Comparison of ENCODE assay signal across 21 cellular contexts in genomic region chr7:120743128-120743527, GRCh38.
A peak's percentile ranks its signal among the peaks of the same experiment; 100 is the strongest.
DNase-seq lines count a peak whose midpoint lies in the region; ATAC-seq, FAIRE-seq and TF ChIP-seq lines count a peak whose summit lies in the region.
"Had no signal": no experiment of that assay in that cellular context is flagged by ENCODE, and none has a peak within 500 bp of the region (broad histone marks: within the 10 kb centered on the region; RNA-seq: fewer than 3 reads in every experiment).

No MANE protein-coding gene starts in this region.

- no peak overlapping the region for H2BK5ac ChIP-seq in H9 (ENCODE audit: insufficient read length, low read length)

- no peaks in the 10 kb centered on the region for H3K79me1 ChIP-seq in H9 (ENCODE audit: insufficient read depth, low read depth, low read length, poor library complexity, severe bottlenecking)

- CTCF ChIA-PET in A549 (lab: Yijun Ruan, JAX): no interaction called here

- no peak overlapping the region for H4K91ac ChIP-seq in H9 (ENCODE audit: insufficient read length, low read depth, low read length)

- WGBS in A549 (ENCODE audit: missing lambda C conversion rate): 4% methylated on average over 3 of the region's 3 CpGs
- no CpG with 5 or more reads among the region's 3 CpGs for WGBS in H9 (ENCODE audit: extremely low coverage, insufficient read length, low lambda C conversion rate)
- WGBS in body of pancreas, 2 donors: 58 to 66% methylated on average over 3 of the region's 3 CpGs

- H3K23ac ChIP-seq in H9 (ENCODE audit: insufficient read length, low read depth, low read length): no peak overlapping the region

- no peak overlapping the region for H2BK12ac ChIP-seq in H9 (ENCODE audit: insufficient read length, low read depth, low read length)

- TF ChIP-seq EP300 in A549 (IDR thresholded peaks at IDR 0.05): no peak

- H2BK120ac ChIP-seq in H9 (ENCODE audit: low read depth, low read length, poor library complexity, severe bottlenecking): no peak overlapping the region

- no peaks in the 10 kb centered on the region for H3K36me3 ChIP-seq in breast epithelium
- H3K36me3 ChIP-seq in kidney (ENCODE audit: control insufficient read depth in 1 of 2, insufficient read depth in 2 of 2, low read length in 2 of 2): no peaks in the 10 kb centered on the region
- H3K36me3 ChIP-seq in body of pancreas (replicated peaks in 1 of 2; ENCODE audit: insufficient read depth in 1 of 2, low read depth in 2 of 2): no peaks in the 10 kb centered on the region
- H3K36me3 ChIP-seq: left ventricle myocardium inferior, sigmoid colon had no signal

- H3K27me3 ChIP-seq in H9 (ENCODE audit: insufficient read depth, low read length): no peaks in the 10 kb centered on the region
- H3K27me3 ChIP-seq in breast epithelium: no peaks in the 10 kb centered on the region
- H3K27me3 ChIP-seq in body of pancreas: no peaks in the 10 kb centered on the region
- H3K27me3 ChIP-seq: sigmoid colon had no signal

- H3K79me2 ChIP-seq in H9 (ENCODE audit: insufficient read depth, low read length): no peaks in the 10 kb centered on the region

- no peak for TF ChIP-seq POLR2A in A549 (IDR thresholded peaks at IDR 0.05; ENCODE audit: low read length)
- no peak for TF ChIP-seq POLR2A in breast epithelium (IDR thresholded peaks at IDR 0.05)
- no peak for TF ChIP-seq POLR2A in body of pancreas (IDR thresholded peaks at IDR 0.05)

- no peak overlapping the region for H4K5ac ChIP-seq in H9 (ENCODE audit: insufficient read length, low read depth, low read length)

- H3K9me3 ChIP-seq in A549: no peaks in the 10 kb centered on the region
- H3K9me3 ChIP-seq in H9 (ENCODE audit: control insufficient read depth, low read depth, low read length): no peaks in the 10 kb centered on the region
- no peaks in the 10 kb centered on the region for H3K9me3 ChIP-seq in breast epithelium
- H3K9me3 ChIP-seq in kidney (ENCODE audit: control insufficient read depth in 1 of 2, low read length in 2 of 2): no peaks in the 10 kb centered on the region
- no peaks in the 10 kb centered on the region for H3K9me3 ChIP-seq in body of pancreas
- H3K9me3 ChIP-seq: left ventricle myocardium inferior, sigmoid colon had no signal

- intact Hi-C loops in breast epithelium (cut with DNase I; ENCODE audit: low total_unique reads): no loop called here
- intact Hi-C loops in kidney (cut with DNase I): no loop called here
- intact Hi-C loops in body of pancreas (cut with DNase I): no loop called here

- no peak overlapping the region for H3K18ac ChIP-seq in H9 (ENCODE audit: insufficient read length, low read depth, low read length)

- no peak overlapping the region for H3K14ac ChIP-seq in H9 (ENCODE audit: insufficient read depth, low read length)

- no peak for TF ChIP-seq RAD21 in A549 (conservative IDR thresholded peaks at IDR 0.05 in 1 of 2, IDR thresholded peaks at IDR 0.05 in 1 of 2)

- no peak overlapping the region for H2BK20ac ChIP-seq in H9 (ENCODE audit: low read depth, low read length, poor library complexity, severe bottlenecking)

- no peaks in the 10 kb centered on the region for H3K27me3 Mint-ChIP-seq in H9 (ENCODE audit: low read depth)
- no peaks in the 10 kb centered on the region; the same call in 1 of the 2 replicates for H3K27me3 Mint-ChIP-seq in HFFc6 (ENCODE audit: insufficient read depth)

- no peak overlapping the region for H2AK5ac ChIP-seq in H9 (ENCODE audit: insufficient read length, low read length)

- H3K4me2 ChIP-seq in A549 (peak overlapping the region; percentile 45), H9 (ENCODE audit: insufficient read depth, insufficient read length, low read length) (no peak overlapping the region)

- no peak overlapping the region for H4K8ac ChIP-seq in H9 (replicated peaks; ENCODE audit: insufficient read length, low read depth, low read length)

- TF ChIP-seq CTCF in A549 (IDR thresholded peaks at IDR 0.05) (no peak), H9 (conservative IDR thresholded peaks at IDR 0.05) (no peak), breast epithelium (IDR thresholded peaks at IDR 0.05) (no peak), kidney (IDR thresholded peaks at IDR 0.05; ENCODE audit: borderline replicate concordance, extremely low read depth, insufficient read depth) (no peak), HFFc6 (IDR thresholded peaks at IDR 0.05) (no peak), body of pancreas (IDR thresholded peaks at IDR 0.05) (no peak)

- H3K36me3 Mint-ChIP-seq in H9 (ENCODE audit: insufficient read depth in 1 of 3, low read depth in 3 of 3): peaks cover 0 to 4% (median 0%) of the 10 kb centered on the region in 3 experiments; a peak in 1 of 7 replicates
- no peaks in the 10 kb centered on the region for H3K36me3 Mint-ChIP-seq in HFFc6 (ENCODE audit: low read depth)
- H3K36me3 Mint-ChIP-seq: CD8-positive, alpha-beta memory T cell had no signal

- H2BK15ac ChIP-seq in H9 (ENCODE audit: low read depth, low read length): no peak overlapping the region

- no peak overlapping the region for H3K4me3 ChIP-seq in A549
- no peak overlapping the region for H3K4me3 ChIP-seq in breast epithelium
- H3K4me3 ChIP-seq in kidney (ENCODE audit: low read length in 2 of 2): no peak overlapping the region
- H3K4me3 ChIP-seq in body of pancreas: no peak overlapping the region
- H3K4me3 ChIP-seq: left ventricle myocardium inferior, sigmoid colon had no signal

- H3K9ac ChIP-seq in H9 (ENCODE audit: extremely low read depth, insufficient read length, low read length): no peak overlapping the region
- no peak overlapping the region for H3K9ac ChIP-seq in kidney (ENCODE audit: low read length in 2 of 2)

- no peak overlapping the region for H3K4ac ChIP-seq in H9 (ENCODE audit: low read depth, low read length)

- no peak overlapping the region for H3K4me3 Mint-ChIP-seq in H9
- no peak overlapping the region for H3K4me3 Mint-ChIP-seq in HFFc6
- H3K4me3 Mint-ChIP-seq: CD8-positive, alpha-beta memory T cell had no signal

- DNase-seq in A549 (ENCODE audit: low read depth in 1 of 2, low spot score in 1 of 2): peak in 1 of 2 experiments; percentile 45
- no peak for DNase-seq in H9
- peak; percentile 59 for DNase-seq in NCI-H748 (lab: John Stamatoyannopoulos, UW; ENCODE audit: unreplicated experiment)
- DNase-seq in epithelial cell of prostate (ENCODE audit: low read depth, low spot score): peak; percentile 65
- no peak for DNase-seq in breast epithelium (ENCODE audit: low spot score in 2 of 2)
- DNase-seq in kidney: no peak
- DNase-seq in HFFc6: no peak
- no peak for DNase-seq in body of pancreas
- DNase-seq: activated CD4-positive, alpha-beta T cell treated with anti-CD3 and anti-CD28 coated beads, Interleukin-2, amount 50 U/mL, for 1 hour; activated naive CD4-positive, alpha-beta T cell treated with Interleukin-2 at 50 U/mL for 16 hours; CD8-positive, alpha-beta memory T cell; foreskin fibroblast; left ventricle myocardium inferior; NCI-H1694 treated with DMSO at 0.1 percent for 48 hours; NCI-H526 treated with DMSO at 0.1 percent for 48 hours; RPMI8226; sigmoid colon; stimulated activated CD4-positive, alpha-beta T cell treated with anti-CD3 and anti-CD28 coated beads, Interleukin-2, amount 100 ng/mL, for 24 hours had no signal

- POLR2A ChIA-PET in A549 (lab: Yijun Ruan, JAX): no interaction called here

- H3K4me1 Mint-ChIP-seq in H9 (peaks cover 49 to 54% of the 10 kb centered on the region in 2 experiments), HFFc6 (ENCODE audit: low read depth) (no peaks in the 10 kb centered on the region)
- H3K4me1 Mint-ChIP-seq: CD8-positive, alpha-beta memory T cell had no signal

- H4K20me1 ChIP-seq in H9 (ENCODE audit: control insufficient read depth, insufficient read depth, insufficient read length): no peaks in the 10 kb centered on the region

- H3T11ph ChIP-seq in H9 (ENCODE audit: low read length): no peak overlapping the region

- no peaks in the 10 kb centered on the region for H3K23me2 ChIP-seq in H9 (ENCODE audit: insufficient read length, low read depth, low read length, poor library complexity, severe bottlenecking)

- H3K27ac ChIP-seq in A549 (no peak overlapping the region), H9 (ENCODE audit: insufficient read length, low read depth, low read length) (no peak overlapping the region), epithelial cell of prostate (peak overlapping the region; percentile 56), breast epithelium (no peak overlapping the region), kidney (ENCODE audit: low read depth in 2 of 2, low read length in 2 of 2) (no peak overlapping the region), body of pancreas (no peak overlapping the region)
- H3K27ac ChIP-seq: left ventricle myocardium inferior had no signal

- peak; percentile 34 to 84; a peak in 3 of 6 replicates for ATAC-seq in A549
- no peak for ATAC-seq in body of pancreas

- no peak overlapping the region for H3K56ac ChIP-seq in H9 (ENCODE audit: insufficient read length, low read depth, low read length)

- no peak for FAIRE-seq in A549 (lab: Jason Lieb, UNC)
- no peak for FAIRE-seq in kidney (lab: Jason Lieb, UNC)
- FAIRE-seq: endometrium, TTC549, urothelium cell line had no signal

- H3K4me1 ChIP-seq in A549 (no peaks in the 10 kb centered on the region), H9 (ENCODE audit: insufficient read depth, low read length) (peaks cover 9% of the 10 kb centered on the region), breast epithelium (no peaks in the 10 kb centered on the region), kidney (ENCODE audit: control insufficient read depth in 1 of 2, insufficient read depth in 1 of 2, low read depth in 1 of 2, low read length in 2 of 2) (no peaks in the 10 kb centered on the region), body of pancreas (peaks cover 6% of the 10 kb centered on the region)
- H3K4me1 ChIP-seq: left ventricle myocardium inferior had no signal

- peak overlapping the region in 2 of 3 experiments; percentile 28 to 67; a peak in 4 of 7 replicates for H3K27ac Mint-ChIP-seq in H9
- no peak overlapping the region for H3K27ac Mint-ChIP-seq in HFFc6
- H3K27ac Mint-ChIP-seq: CD8-positive, alpha-beta memory T cell had no signal

- H2AFZ ChIP-seq in H9 (ENCODE audit: low read length): no peak overlapping the region

- H3K9me3 Mint-ChIP-seq in H9 (no peaks in the 10 kb centered on the region; a peak in 1 of 5 replicates), HFFc6 (no peaks in the 10 kb centered on the region)
- H3K9me3 Mint-ChIP-seq: CD8-positive, alpha-beta memory T cell had no signal

TF ChIP-seq in A549, 52 proteins besides CTCF, POLR2A, EP300 and RAD21:
- TF ChIP-seq POLR2AphosphoS2 (conservative IDR thresholded peaks at IDR 0.05; ENCODE audit: low read length): no peak
- TF ChIP-seq FOSL2 (IDR thresholded peaks at IDR 0.05): no peak
- peak; percentile 33; the same call in 1 of the 2 replicates for TF ChIP-seq FOSL2 (CRISPR knock-in tag; IDR thresholded peaks at IDR 0.05)
TF ChIP-seq in A549: peak in this region for 1.

Comparison
In these comparisons a context has a peak if more than half of its experiments do, and no peak if none do; other contexts are left out.
1. DNase-seq: peak in NCI-H748 (single experiment) and epithelial cell of prostate (single experiment); none in H9 (single experiment), breast epithelium (0 of 2), kidney (single experiment), HFFc6 (single experiment) and body of pancreas (0 of 4).